ENCODE assay signal across 17 cellular contexts in the genomic region with DNA sequence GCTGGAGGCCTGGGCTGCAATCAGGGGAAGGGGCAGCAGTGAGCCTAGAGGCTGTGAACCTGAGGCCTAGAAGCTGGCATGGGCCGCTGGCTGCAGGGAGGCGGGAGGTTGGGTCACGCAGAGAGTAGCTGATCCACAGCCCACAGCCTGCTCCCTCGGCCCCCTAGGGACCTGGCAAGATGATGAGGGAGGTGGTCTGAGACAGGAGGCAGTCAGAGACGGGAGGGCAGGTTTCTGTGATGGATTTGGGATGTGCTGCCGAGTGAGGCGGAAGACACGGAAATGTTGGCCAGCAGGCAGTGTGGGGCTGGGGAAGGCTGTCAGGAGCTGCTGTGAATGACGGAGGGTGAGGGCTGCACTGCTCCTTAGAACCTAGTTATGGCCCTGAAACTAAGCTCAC. TPM values are rescaled to one million over a fixed set of nuclear protein-coding genes. Genes with fewer than 3 reads are reported as not detected.
DNase-seq lines count a peak whose midpoint lies in the region; ATAC-seq and TF ChIP-seq lines count a peak whose summit lies in the region.
"Had no signal": no experiment of that assay in that cellular context is flagged by ENCODE, and none has a peak within 500 bp of the region (broad histone marks: within the 10 kb centered on the region; RNA-seq: fewer than 3 reads in every experiment).

No MANE protein-coding gene starts in this region.

- CTCF ChIA-PET in MCF 10A (lab: Yijun Ruan, JAX) = interaction anchor here (0.6 to 1.2 kb wide), 2 partner anchors 78 to 516 kb away, joined by 3 to 4 read pairs; no protein-coding TSS in a partner anchor
- CTCF ChIA-PET in mammary epithelial cell (lab: Charles Lee; ENCODE audit: low non-redundant PET) = no interaction called here

- H3F3A ChIP-seq in Loucy (ENCODE audit: low read depth) = 0 out of 2 replicates have a peak, but pooled peaks cover 3% of the 10 kb centered on the region

- peaks cover 13% of the 10 kb centered on the region for H3K36me3 Mint-ChIP-seq in MCF 10A (ENCODE audit: insufficient read depth, unreplicated experiment)

- dilution Hi-C loops in mammary epithelial cell (cut with HindIII; ENCODE audit: low sequenced_read_pairs) = no loop called here

- H3K27me3 ChIP-seq in mammary epithelial cell (ENCODE audit: insufficient read depth, low read length) = no peaks in the 10 kb centered on the region
- H3K27me3 ChIP-seq in Loucy (ENCODE audit: insufficient read depth, low read length, poor library complexity, severe bottlenecking) = no peaks in the 10 kb centered on the region
- no peaks in the 10 kb centered on the region for H3K27me3 ChIP-seq in breast epithelium
- H3K27me3 ChIP-seq: MG63 had no signal

- intact Hi-C loops in MCF 10A (cut with micrococcal nuclease) = no loop called here
- intact Hi-C loops in mammary epithelial cell (cut with micrococcal nuclease) = no loop called here
- intact Hi-C loops in breast epithelium (cut with DNase I; ENCODE audit: low total_unique reads) = no loop called here

- H3K27ac ChIP-seq in mammary epithelial cell (ENCODE audit: insufficient read depth, low read depth, low read length) (no peak overlapping the region), breast epithelium (peak overlapping the region; percentile 37 to 60)
- H3K27ac ChIP-seq: HL-60 had no signal

- DNase-seq in MCF 10A (ENCODE audit: unreplicated experiment) = no peak
- DNase-seq in mammary epithelial cell = no peak
- DNase-seq in breast epithelium (ENCODE audit: low spot score in 2 of 2) = no peak
- peak; percentile 55 for DNase-seq in retina
- DNase-seq in NCI-H524 (lab: John Stamatoyannopoulos, UW) = no peak
- DNase-seq in medulla oblongata (ENCODE audit: extremely low spot score) = no peak
- DNase-seq: 8988T, COR-L47, DMS153, KBM-7, MG63, NCI-H1092 treated with DMSO at 0.1 percent for 48 hours, NCI-H1694, NCI-H510A had no signal

- peaks cover 51% of the 10 kb centered on the region for H3K79me2 ChIP-seq in mammary epithelial cell (ENCODE audit: insufficient read depth, low read length)
- no peaks in the 10 kb centered on the region for H3K79me2 ChIP-seq in Loucy (ENCODE audit: insufficient read depth, low read length)

- H3K9me3 Mint-ChIP-seq in MCF 10A (ENCODE audit: unreplicated experiment) = no peaks in the 10 kb centered on the region

- H3K4me3 ChIP-seq in mammary epithelial cell (replicated peaks in 1 of 3; ENCODE audit: insufficient read depth in 1 of 3, low read depth in 2 of 3, low read length in 3 of 3) = no peak overlapping the region
- H3K4me3 ChIP-seq in Loucy (ENCODE audit: low read length, poor library complexity, severe bottlenecking) = no peak overlapping the region
- no peak overlapping the region for H3K4me3 ChIP-seq in breast epithelium
- H3K4me3 ChIP-seq: MG63 had no signal

- in situ Hi-C loops in mammary epithelial cell (cut with MboI; ENCODE audit: low sequenced_read_pairs in 2 of 2) = no loop called here

- BruUV-seq in MCF 10A (replicated peaks; lab: Mats Ljungman, UMichigan) (no TSS peak), mammary epithelial cell (replicated peaks; lab: Mats Ljungman, UMichigan) (no TSS peak)

- no peak for TF ChIP-seq CTCF in MCF 10A (IDR thresholded peaks at IDR 0.05; ENCODE audit: unreplicated experiment)
- no peak for TF ChIP-seq CTCF in mammary epithelial cell (conservative IDR thresholded peaks at IDR 0.05 in 1 of 2, IDR thresholded peaks at IDR 0.05 in 1 of 2; ENCODE audit: extremely low read depth in 1 of 2, insufficient read depth in 1 of 2, low read depth in 1 of 2, low read length in 2 of 2)
- no peak for TF ChIP-seq CTCF in Loucy (conservative IDR thresholded peaks at IDR 0.05; ENCODE audit: low read length)
- no peak for TF ChIP-seq CTCF in breast epithelium (IDR thresholded peaks at IDR 0.05)

- H3K27me3 Mint-ChIP-seq in MCF 10A (ENCODE audit: insufficient read depth, unreplicated experiment) = no peaks in the 10 kb centered on the region

- peak overlapping the region; percentile 43 for H3K4me3 Mint-ChIP-seq in MCF 10A (ENCODE audit: unreplicated experiment)

- H3K4me1 ChIP-seq in mammary epithelial cell (ENCODE audit: insufficient read depth, low read length) (peaks cover 43% of the 10 kb centered on the region), Loucy (ENCODE audit: insufficient read depth, low read length, poor library complexity, severe bottlenecking) (peaks cover 28% of the 10 kb centered on the region), breast epithelium (peaks cover 11 to 36% of the 10 kb centered on the region in 2 donors)

- no peaks in the 10 kb centered on the region for H3K36me3 ChIP-seq in mammary epithelial cell (ENCODE audit: insufficient read depth, low read length)
- H3K36me3 ChIP-seq in Loucy (ENCODE audit: insufficient read depth, low read length) = no peaks in the 10 kb centered on the region
- H3K36me3 ChIP-seq in breast epithelium = no peaks in the 10 kb centered on the region
- H3K36me3 ChIP-seq: MG63 had no signal

- TF ChIP-seq POLR2A in breast epithelium (IDR thresholded peaks at IDR 0.05) = no peak

- no peak overlapping the region for H3K27ac Mint-ChIP-seq in MCF 10A (ENCODE audit: low read depth, unreplicated experiment)

- POLR2A ChIA-PET in MCF 10A (lab: Yijun Ruan, JAX) = interaction anchor here (1.8 to 3.7 kb wide), 4 partner anchors 12 to 176 kb away, joined by 6 to 26 read pairs (median 12); a partner anchor contains a TSS

- no peak for ATAC-seq in GM21528 (IDR thresholded peaks at IDR 0.05; ENCODE audit: low FRiP score, unreplicated experiment)

- H3K9ac ChIP-seq in mammary epithelial cell (ENCODE audit: insufficient read depth, low read length) (no peak overlapping the region), Loucy (ENCODE audit: low read depth, low read length, poor library complexity, severe bottlenecking) (peak overlapping the region; percentile 54)

- no peaks in the 10 kb centered on the region for H3K9me2 ChIP-seq in Loucy (replicated peaks; ENCODE audit: low read depth, low read length)

- no peak overlapping the region for H2AFZ ChIP-seq in mammary epithelial cell (ENCODE audit: low read depth, low read length)
- no peak overlapping the region for H2AFZ ChIP-seq in Loucy (ENCODE audit: low read length)

- no peaks in the 10 kb centered on the region for H4K20me1 ChIP-seq in mammary epithelial cell (ENCODE audit: insufficient read depth, low read length)
- H4K20me1 ChIP-seq in Loucy (ENCODE audit: insufficient read depth, low read length, poor library complexity, severe bottlenecking) = no peaks in the 10 kb centered on the region

- no peaks in the 10 kb centered on the region for H3K9me3 ChIP-seq in mammary epithelial cell (replicated peaks; ENCODE audit: insufficient read depth, low read length)
- no peaks in the 10 kb centered on the region for H3K9me3 ChIP-seq in Loucy (ENCODE audit: insufficient read depth, low read depth, low read length)
- no peaks in the 10 kb centered on the region for H3K9me3 ChIP-seq in breast epithelium
- H3K9me3 ChIP-seq: MG63 had no signal

- no peak overlapping the region for H3K4me2 ChIP-seq in mammary epithelial cell (ENCODE audit: insufficient read depth, low read depth, low read length)
- H3K4me2 ChIP-seq in Loucy (ENCODE audit: low read depth, low read length, poor library complexity, severe bottlenecking) = peak overlapping the region; percentile 72

- 97% methylated on average over 7 of the region's 9 CpGs for WGBS in mammary epithelial cell (ENCODE audit: low coverage, missing lambda C conversion rate)

- peaks cover 50% of the 10 kb centered on the region for H3K4me1 Mint-ChIP-seq in MCF 10A (ENCODE audit: insufficient read depth, unreplicated experiment)

RNA-seq across cellular contexts. Expression of a gene that starts 22.7 kb away (rescaled TPM):
- 30.4 and 39.9 TPM in 2 replicates for total RNA-seq in MCF 10A (2022)
- 10 to 100 TPM; 21.3 to 26.2 TPM for total RNA-seq in mammary epithelial cell
- polyA plus RNA-seq in mammary epithelial cell = 11.3 TPM
- polyA minus RNA-seq in mammary epithelial cell = 1.3 TPM
- 10 to 100 TPM in 2 of 3 donors, 1 to 10 TPM in 1; 5.2 to 14.4 (median 11.7) TPM for total RNA-seq in breast epithelium

RNA-seq across cellular contexts. Expression of a gene that starts 36.3 kb away (rescaled TPM):
- 23.3 and 27.7 TPM in 2 replicates for total RNA-seq in MCF 10A (2022)
- 10 to 100 TPM; 19.0 to 21.0 TPM for total RNA-seq in mammary epithelial cell
- 20.8 TPM for polyA plus RNA-seq in mammary epithelial cell
- 30.3 TPM for polyA minus RNA-seq in mammary epithelial cell
- 10 to 100 TPM; 10.7 to 23.9 (median 21.5) TPM for total RNA-seq in breast epithelium
